ENCODE assay signal across 8 cellular contexts in the genomic region with DNA sequence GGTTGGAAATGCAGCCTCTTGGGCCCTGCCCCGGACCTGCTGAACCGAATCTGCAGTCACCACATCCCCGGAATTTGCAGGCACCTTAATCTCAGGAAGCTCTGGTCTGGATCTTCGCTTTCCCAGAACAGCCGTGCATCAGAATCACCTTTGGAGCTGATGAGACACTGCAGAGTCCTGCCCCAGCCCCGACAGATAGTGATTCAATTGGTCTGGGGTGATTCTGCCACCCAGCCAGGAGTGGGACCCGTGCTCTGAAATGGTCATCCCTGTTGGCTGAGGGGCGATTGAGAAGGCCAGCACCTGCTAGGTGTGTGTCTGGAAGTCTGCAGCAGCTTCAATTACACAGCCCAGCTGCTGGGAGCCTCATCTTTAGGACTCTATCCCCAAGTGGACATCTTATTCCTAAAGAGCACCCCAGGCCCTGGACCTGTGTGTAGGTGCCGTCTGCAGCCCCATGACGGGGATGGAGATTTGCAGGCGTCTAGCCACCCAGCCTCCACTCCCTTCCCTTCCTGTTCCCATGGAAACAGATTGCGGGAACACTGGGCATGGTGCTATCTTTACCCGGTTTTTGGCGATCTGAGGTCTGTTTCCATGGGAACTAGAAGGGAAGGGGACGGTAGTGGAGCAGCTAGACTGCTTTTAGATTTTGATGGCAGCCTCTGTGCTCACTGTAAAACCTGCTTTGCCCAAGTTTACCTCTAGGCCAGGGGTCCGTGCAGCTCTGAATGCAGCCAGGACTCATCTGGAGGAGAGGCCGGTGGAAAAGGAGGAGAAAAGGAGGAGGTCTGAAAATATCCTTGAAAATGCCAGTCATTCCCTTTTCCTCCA.
DNase-seq lines count a peak whose midpoint lies in the region; ATAC-seq and TF ChIP-seq lines count a peak whose summit lies in the region.

No MANE protein-coding gene starts in this region.

- H3K4me1 ChIP-seq in colonic mucosa, result peaks cover 17% of the 10 kb centered on the region

- no peaks in the 10 kb centered on the region for H3K9me3 ChIP-seq in colonic mucosa

- ATAC-seq in GM19452 (IDR thresholded peaks at IDR 0.05; ENCODE audit: unreplicated experiment) (peak; percentile 12), HG03097 (IDR thresholded peaks at IDR 0.05; ENCODE audit: low FRiP score, unreplicated experiment) (no peak)

- no peak overlapping the region for H3K4me3 Mint-ChIP-seq in osteocyte (ENCODE audit: unreplicated experiment)

- no peaks in the 10 kb centered on the region for H3K27me3 Mint-ChIP-seq in osteocyte (ENCODE audit: unreplicated experiment)

- TF ChIP-seq CTCF in colonic mucosa (IDR thresholded peaks at IDR 0.05) (no peak), osteocyte (IDR thresholded peaks at IDR 0.05) (no peak)

- H3K9ac ChIP-seq in colonic mucosa (ENCODE audit: low read depth in 2 of 2, low read length in 2 of 2), result no peak overlapping the region

- H3K27me3 ChIP-seq in colonic mucosa, result no peaks in the 10 kb centered on the region

- DNase-seq in NCI-H2196 (lab: John Stamatoyannopoulos, UW; ENCODE audit: unreplicated experiment), result peak; percentile 51
- DNase-seq in colonic mucosa, result no peak
- peak; percentile 42 for DNase-seq in osteocyte (ENCODE audit: extremely low spot score, unreplicated experiment)
- no peak for DNase-seq in NK-92 (lab: John Stamatoyannopoulos, UW; ENCODE audit: unreplicated experiment)
- DNase-seq in GM19238 (ENCODE audit: insufficient read length, low spot score), result no peak
- DNase-seq in AML-193 (lab: John Stamatoyannopoulos, UW), result no peak

- peak overlapping the region; percentile 65 for H3K27ac Mint-ChIP-seq in osteocyte (ENCODE audit: unreplicated experiment)

- intact Hi-C loops in colonic mucosa (cut with DNase I), result no loop called here

- H3K9me3 Mint-ChIP-seq in osteocyte (ENCODE audit: unreplicated experiment), result no peaks in the 10 kb centered on the region

- no peak overlapping the region for H3K4me3 ChIP-seq in colonic mucosa

- no peaks in the 10 kb centered on the region for H3K36me3 Mint-ChIP-seq in osteocyte (ENCODE audit: unreplicated experiment)

- H3K36me3 ChIP-seq in colonic mucosa, result no peaks in the 10 kb centered on the region

- peak overlapping the region; percentile 59 for H3K27ac ChIP-seq in colonic mucosa

- peaks cover 12% of the 10 kb centered on the region for H3K4me1 Mint-ChIP-seq in osteocyte (ENCODE audit: unreplicated experiment)

Comparison
In these comparisons a context has a peak if more than half of its experiments do, and no peak if none do; other contexts are left out.
1. DNase-seq: peak in NCI-H2196 (single experiment) and osteocyte (single experiment); none in colonic mucosa (single experiment), NK-92 (single experiment), GM19238 (single experiment) and AML-193 (0 of 2).